In the genomic region with DNA sequence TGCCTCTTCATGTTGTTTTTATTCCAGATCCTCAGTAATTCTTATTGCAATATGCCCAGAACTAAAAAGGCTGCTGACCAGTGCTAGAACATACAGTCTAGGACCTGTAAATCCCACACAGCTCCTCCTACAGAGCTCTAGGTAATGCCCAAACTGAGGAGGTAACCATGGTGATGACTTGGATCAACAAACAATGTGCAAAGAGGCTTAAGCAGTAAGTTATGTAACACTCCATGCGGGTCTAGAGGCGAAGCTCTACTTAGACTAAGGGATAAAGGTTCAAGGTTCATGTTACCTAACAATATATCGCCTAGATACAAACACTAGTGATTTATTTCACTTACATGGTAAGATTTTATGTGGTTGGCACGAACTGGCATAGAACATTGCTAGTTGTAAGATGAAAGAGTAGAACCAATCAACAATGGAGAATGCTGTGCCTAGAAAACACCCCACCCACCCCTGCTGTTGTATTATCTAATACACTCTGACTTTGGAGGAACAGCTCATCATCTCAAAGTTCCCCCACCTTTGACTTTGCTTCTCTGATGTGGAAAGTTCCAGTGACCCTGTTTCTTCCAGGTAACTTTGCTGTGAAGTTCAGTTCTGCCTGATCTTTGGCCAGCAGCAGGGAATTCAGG, we compare ENCODE assay signal across 10 cellular contexts.
DNase-seq lines count a peak whose midpoint lies in the region; ATAC-seq, FAIRE-seq and TF ChIP-seq lines count a peak whose summit lies in the region.
"Had no signal": no experiment of that assay in that cellular context is flagged by ENCODE, and none has a peak within 500 bp of the region (broad histone marks: within the 10 kb centered on the region; RNA-seq: fewer than 3 reads in every experiment).

No MANE protein-coding gene starts in this region.

- H3K4me1 Mint-ChIP-seq in T-helper 17 cell: peaks cover 2% of the 10 kb centered on the region

- no peak for TF ChIP-seq CTCF in tibial nerve (IDR thresholded peaks at IDR 0.05)

- 64% methylated on average over 4 of the region's 4 CpGs for WGBS in right cardiac atrium
- 61 to 75% methylated on average over 4 of the region's 4 CpGs for WGBS in tibial nerve, 2 donors

- H3K27me3 ChIP-seq in right cardiac atrium (ENCODE audit: control insufficient read depth, insufficient read depth) (no peaks in the 10 kb centered on the region), tibial nerve (no peaks in the 10 kb centered on the region)

- no peak for TF ChIP-seq POLR2A in tibial nerve (IDR thresholded peaks at IDR 0.05)

- no peaks in the 10 kb centered on the region for H3K4me1 ChIP-seq in right cardiac atrium (ENCODE audit: control insufficient read depth, insufficient read depth, low read length)
- no peaks in the 10 kb centered on the region for H3K4me1 ChIP-seq in tibial nerve

- intact Hi-C loops in right cardiac atrium (cut with DNase I): no loop called here
- intact Hi-C loops in Right ventricle myocardium inferior (cut with DNase I): no loop called here

- no peak overlapping the region for H3K4me3 Mint-ChIP-seq in T-helper 17 cell

- peaks cover 62% of the 10 kb centered on the region for H3K27me3 Mint-ChIP-seq in T-helper 17 cell

- DNase-seq in right cardiac atrium (no peak), Right ventricle myocardium inferior (ENCODE audit: missing footprints) (no peak), T-helper 17 cell (no peak), nucleus accumbens (lab: John Stamatoyannopoulos, UW) (no peak), ureter (ENCODE audit: low spot score) (no peak), tibial nerve (ENCODE audit: low spot score in 2 of 2) (no peak)
- DNase-seq: amniotic stem cell had no signal

- H3K4me3 ChIP-seq in right cardiac atrium (ENCODE audit: low read length) (no peak overlapping the region), tibial nerve (no peak overlapping the region)

- FAIRE-seq in islet of Langerhans (lab: Jason Lieb, UNC): peak; percentile 98
- FAIRE-seq: TTC549 had no signal

- no peak for TF ChIP-seq EP300 in tibial nerve (IDR thresholded peaks at IDR 0.05)

- H3K27ac Mint-ChIP-seq in T-helper 17 cell: no peak overlapping the region

- H3K36me3 Mint-ChIP-seq in T-helper 17 cell (ENCODE audit: low read depth): peaks cover 2% of the 10 kb centered on the region

- H3K36me3 ChIP-seq in tibial nerve: no peaks in the 10 kb centered on the region

- H3K27ac ChIP-seq in right cardiac atrium (ENCODE audit: low read length) (no peak overlapping the region), tibial nerve (no peak overlapping the region)

- H3K9me3 ChIP-seq in right cardiac atrium (ENCODE audit: control insufficient read depth, low read length) (no peaks in the 10 kb centered on the region), T-helper 17 cell (ENCODE audit: control insufficient read depth, low read length, poor library complexity, severe bottlenecking) (no peaks in the 10 kb centered on the region), tibial nerve (no peaks in the 10 kb centered on the region)

- ATAC-seq in right cardiac atrium (peak; percentile 63 to 68), Right ventricle myocardium inferior (no peak), T-helper 17 cell (peak; percentile 50), GM21619 (IDR thresholded peaks at IDR 0.05; ENCODE audit: unreplicated experiment) (no peak)

Comparison
In these comparisons a context has a peak if more than half of its experiments do, and no peak if none do; other contexts are left out.
1. ATAC-seq: peak in right cardiac atrium (2 of 2) and T-helper 17 cell (single experiment); none in Right ventricle myocardium inferior (single experiment) and GM21619 (single experiment).